19 cellular contexts compared by ENCODE assay signal in genomic region chr2:202005272-202005887, GRCh38. TPM values are rescaled to one million over a fixed set of nuclear protein-coding genes. Genes with fewer than 3 reads are reported as not detected.
DNase-seq lines count a peak whose midpoint lies in the region; ATAC-seq and TF ChIP-seq lines count a peak whose summit lies in the region.
"Had no signal": no experiment of that assay in that cellular context is flagged by ENCODE, and none has a peak within 500 bp of the region (broad histone marks: within the 10 kb centered on the region; RNA-seq: fewer than 3 reads in every experiment).

No MANE protein-coding gene starts in this region.

- no peak overlapping the region for H3K27ac ChIP-seq in IMR-90 (ENCODE audit: insufficient read depth, low read length)
- no peak overlapping the region for H3K27ac ChIP-seq in neuronal stem cell (replicated peaks; ENCODE audit: low read length)
- H3K27ac ChIP-seq: BLaER1, esophagus muscularis mucosa, lower lobe of right lung had no signal

- ATAC-seq in GM18907 (IDR thresholded peaks at IDR 0.05; ENCODE audit: unreplicated experiment) = peak; percentile 60
- peak; percentile 51 for ATAC-seq in GM21786 (IDR thresholded peaks at IDR 0.05; ENCODE audit: unreplicated experiment)
- no peak for ATAC-seq in IMR-90 (ENCODE audit: low read depth)
- ATAC-seq in Right ventricle myocardium superior (ENCODE audit: poor library complexity) = no peak
- no peak for ATAC-seq in left ventricle myocardium superior
- no peak for ATAC-seq in HG03025 (IDR thresholded peaks at IDR 0.05; ENCODE audit: low FRiP score, unreplicated experiment)
- ATAC-seq: activated T-cell treated with anti-CD3 and anti-CD28 coated beads, Interleukin-2, amount 50 U/mL, for 4 hours; HepG2; lower lobe of right lung; natural killer cell treated with Interleukin-12 subunit alpha and Interleukin-12 subunit beta and Interleukin-15 and Interleukin-18, amount 100 ng/mL, for 72 hours had no signal

- no peak overlapping the region for H2AK5ac ChIP-seq in IMR-90 (ENCODE audit: low read depth, low read length)
- H2AK5ac ChIP-seq in neuronal stem cell (ENCODE audit: low read depth, low read length) = no peak overlapping the region

- no peak overlapping the region for H2BK5ac ChIP-seq in IMR-90 (ENCODE audit: low read depth, low read length, poor library complexity, severe bottlenecking)
- H2BK5ac ChIP-seq in neuronal stem cell (ENCODE audit: low read length) = no peak overlapping the region

- no peak overlapping the region for H3K14ac ChIP-seq in IMR-90 (replicated peaks; ENCODE audit: low read depth, low read length)
- H3K14ac ChIP-seq in neuronal stem cell (ENCODE audit: low read length) = no peak overlapping the region

- no peak overlapping the region for H2BK12ac ChIP-seq in neuronal stem cell (ENCODE audit: low read length)

- in situ Hi-C loops in IMR-90 (cut with MboI; ENCODE audit: low sequenced_read_pairs) = no loop called here

- no peak for TF ChIP-seq POLR2A in IMR-90 (IDR thresholded peaks at IDR 0.05; ENCODE audit: low read depth, low read length)

- dilution Hi-C loops in IMR-90 (cut with HindIII; ENCODE audit: low sequenced_read_pairs, unreplicated experiment) = no loop called here

- H3K9ac ChIP-seq in IMR-90 (ENCODE audit: low read depth, low read length) = no peak overlapping the region
- H3K9ac ChIP-seq in neuronal stem cell (ENCODE audit: low read depth, low read length, poor library complexity) = no peak overlapping the region
- H3K9ac ChIP-seq: BLaER1 had no signal

- H3K23ac ChIP-seq in IMR-90 (ENCODE audit: low read depth, low read length) (no peak overlapping the region), neuronal stem cell (ENCODE audit: low read depth, low read length, poor library complexity) (no peak overlapping the region)

- H4K91ac ChIP-seq in IMR-90 (ENCODE audit: insufficient read depth, low read depth, low read length) (no peak overlapping the region), neuronal stem cell (ENCODE audit: low read depth, low read length, poor library complexity) (no peak overlapping the region)

- no CpG with 5 or more reads among the region's 3 CpGs for WGBS in IMR-90 (ENCODE audit: extremely low coverage in 2 of 2, insufficient read length in 1 of 2), 2 experiments
- WGBS in neuronal stem cell (ENCODE audit: extremely low coverage in 2 of 2, insufficient read length in 2 of 2, insufficient replicate concordance in 1 of 2), 2 donors = no CpG with 5 or more reads among the region's 3 CpGs

- TF ChIP-seq CTCF in IMR-90 (conservative IDR thresholded peaks at IDR 0.05; ENCODE audit: low read depth, low read length) = no peak

- H3K18ac ChIP-seq in IMR-90 (ENCODE audit: low read depth, low read length) (peak overlapping the region; percentile 3; the same call in 1 of the 2 replicates), neuronal stem cell (ENCODE audit: low read length) (no peak overlapping the region)

- no peaks in the 10 kb centered on the region for H3K9me1 ChIP-seq in IMR-90 (ENCODE audit: insufficient read depth, low read length)

- H2BK120ac ChIP-seq in IMR-90 (ENCODE audit: low read depth, low read length) (no peak overlapping the region), neuronal stem cell (ENCODE audit: low read depth, low read length) (no peak overlapping the region)

- H2BK20ac ChIP-seq in IMR-90 (ENCODE audit: low read depth, low read length) = no peak overlapping the region

- no peak overlapping the region for H3K4ac ChIP-seq in IMR-90 (ENCODE audit: low read depth, low read length)
- no peak overlapping the region for H3K4ac ChIP-seq in neuronal stem cell (ENCODE audit: low read length)

- H4K8ac ChIP-seq in IMR-90 (ENCODE audit: low read depth in 2 of 2, low read length in 2 of 2) (no peak overlapping the region), neuronal stem cell (ENCODE audit: low read depth, low read length) (no peak overlapping the region)

- H2AFZ ChIP-seq in IMR-90 (replicated peaks; ENCODE audit: low read length, poor library complexity) (no peak overlapping the region), neuronal stem cell (ENCODE audit: low read length) (peak overlapping the region; percentile 62)

- H3K9me3 ChIP-seq in IMR-90 (ENCODE audit: control insufficient read depth, insufficient read depth, low read length) (no peaks in the 10 kb centered on the region), neuronal stem cell (replicated peaks in 1 of 2; ENCODE audit: control insufficient read depth in 2 of 2, insufficient read depth in 1 of 2, low read depth in 1 of 2, low read length in 2 of 2) (no peaks in the 10 kb centered on the region)
- H3K9me3 ChIP-seq: BLaER1, esophagus muscularis mucosa, lower lobe of right lung had no signal

- H2BK15ac ChIP-seq in IMR-90 (ENCODE audit: low read depth, low read length) (no peak overlapping the region), neuronal stem cell (ENCODE audit: low read length) (no peak overlapping the region)

- H3K4me1 ChIP-seq in IMR-90 (ENCODE audit: control insufficient read depth, insufficient read depth, low read length) (peaks cover 10% of the 10 kb centered on the region), neuronal stem cell (ENCODE audit: control insufficient read depth in 2 of 2, insufficient read depth in 1 of 2, low read depth in 1 of 2, low read length in 2 of 2) (peaks cover 9 to 19% of the 10 kb centered on the region in 2 donors)

- POLR2A ChIA-PET in IMR-90 (lab: Charles Lee; ENCODE audit: unreplicated experiment) = interaction anchor here (0.6 kb wide), 1 partner anchor 238 kb away, joined by 13 read pairs; no protein-coding TSS in a partner anchor

- H3K4me3 ChIP-seq in IMR-90 (ENCODE audit: insufficient read depth, low read depth, low read length) (no peak overlapping the region), neuronal stem cell (ENCODE audit: low read length in 2 of 2) (no peak overlapping the region)
- H3K4me3 ChIP-seq: BLaER1, esophagus muscularis mucosa, lower lobe of right lung had no signal

- H3K56ac ChIP-seq in IMR-90 (ENCODE audit: extremely low read depth, insufficient read depth, low read length) = no peak overlapping the region

- no peak overlapping the region for H4K5ac ChIP-seq in IMR-90 (ENCODE audit: low read depth, low read length)

- BruUV-seq in IMR-90 (replicated peaks; lab: Mats Ljungman, UMichigan) = no TSS peak

- H3K79me1 ChIP-seq in IMR-90 (ENCODE audit: low read depth in 1 of 2, low read length in 2 of 2) (no peaks in the 10 kb centered on the region), neuronal stem cell (ENCODE audit: low read depth, low read length) (no peaks in the 10 kb centered on the region)

- intact Hi-C loops in IMR-90 (cut with micrococcal nuclease) (no loop called here), Right ventricle myocardium superior (cut with DNase I) (no loop called here), left ventricle myocardium superior (cut with micrococcal nuclease) (no loop called here)

- no peaks in the 10 kb centered on the region for H3K27me3 ChIP-seq in IMR-90 (ENCODE audit: control insufficient read depth, insufficient read depth, low read length)
- no peaks in the 10 kb centered on the region for H3K27me3 ChIP-seq in neuronal stem cell (ENCODE audit: control insufficient read depth in 3 of 3, insufficient read depth in 3 of 3, low read depth in 1 of 3, low read length in 3 of 3)
- H3K27me3 ChIP-seq: BLaER1, esophagus muscularis mucosa had no signal

- no peak for TF ChIP-seq RAD21 in IMR-90 (IDR thresholded peaks at IDR 0.05; ENCODE audit: low read length)

- no peaks in the 10 kb centered on the region for H4K20me1 ChIP-seq in IMR-90 (ENCODE audit: insufficient read depth, low read length)
- H4K20me1 ChIP-seq: BLaER1 had no signal

- DNase-seq in IMR-90 = no peak
- DNase-seq in neuronal stem cell (ENCODE audit: low spot score) = no peak
- DNase-seq in Right ventricle myocardium superior = no peak
- no peak for DNase-seq in left ventricle myocardium superior
- no peak for DNase-seq in NCI-H1930 (lab: John Stamatoyannopoulos, UW)
- DNase-seq: activated CD4-positive, alpha-beta memory T cell treated with anti-CD3 and anti-CD28 coated beads for 36 hours; activated T-cell treated with anti-CD3 and anti-CD28 coated beads, Interleukin-2, amount 50 U/mL, for 4 hours; glutamatergic neuron; lower lobe of right lung; MV-4-11; NCI-H2081 treated with DMSO at 0.1 percent for 48 hours; NCI-H526 treated with DMSO at 0.1 percent for 48 hours had no signal

- no peaks in the 10 kb centered on the region for H3K36me3 ChIP-seq in IMR-90 (ENCODE audit: control insufficient read depth, insufficient read depth, low read length)
- H3K36me3 ChIP-seq in neuronal stem cell (replicated peaks in 1 of 2; ENCODE audit: control insufficient read depth in 2 of 2, insufficient read depth in 2 of 2, low read length in 2 of 2) = no peaks in the 10 kb centered on the region
- H3K36me3 ChIP-seq: BLaER1, esophagus muscularis mucosa, lower lobe of right lung had no signal

- no peak overlapping the region for H2AK9ac ChIP-seq in IMR-90 (replicated peaks; ENCODE audit: low read depth, low read length, poor library complexity)

- CTCF ChIA-PET in IMR-90 (lab: Yijun Ruan, JAX) = interaction anchor here (1.3 kb wide), 1 partner anchor 9 kb away, joined by 3 read pairs; no protein-coding TSS in a partner anchor

- no peak overlapping the region for H3K4me2 ChIP-seq in IMR-90 (ENCODE audit: low read depth, low read length)
- H3K4me2 ChIP-seq in neuronal stem cell (ENCODE audit: insufficient read depth, low read length, poor library complexity, severe bottlenecking) = no peak overlapping the region
- H3K4me2 ChIP-seq: BLaER1 had no signal

TF ChIP-seq in IMR-90, 13 proteins besides CTCF, POLR2A, EP300 and RAD21 (continues in another document):
- TF ChIP-seq ELK1 (IDR thresholded peaks at IDR 0.05; ENCODE audit: borderline replicate concordance, low read depth, low read length) (no peak), MXI1 (IDR thresholded peaks at IDR 0.05; ENCODE audit: borderline replicate concordance, low read depth, low read length) (no peak), MAFK (IDR thresholded peaks at IDR 0.05; ENCODE audit: low read depth, low read length) (no peak), RFX5 (IDR thresholded peaks at IDR 0.05; ENCODE audit: low read depth, low read length) (no peak)

RNA-seq across cellular contexts. Expression of gene FZD7, which starts 28.3 kb away (rescaled TPM):
- total RNA-seq in IMR-90 (2012; rRNA removed) = 62.4 and 81.1 TPM in 2 replicates
- polyA plus RNA-seq in IMR-90 (2012; rRNA removed) = 87.9 and 90.9 TPM in 2 replicates
- 34.4 and 91.8 TPM in 2 replicates for polyA plus RNA-seq in IMR-90 (2012; cell fraction: cytosol; rRNA removed)
- polyA plus RNA-seq in IMR-90 (2012; cell fraction: nucleus; rRNA removed; ENCODE audit: low replicate concordance) = 21.3 and 47.0 TPM in 2 replicates
- 97.9 TPM for polyA plus RNA-seq in neuronal stem cell (2013, experiment 1 of 2)
- 102 TPM for polyA plus RNA-seq in neuronal stem cell (2013, experiment 2 of 2)
- total RNA-seq in Right ventricle myocardium superior = 25.3 TPM
- 24.6 TPM for total RNA-seq in left ventricle myocardium superior

Comparison
In these comparisons a context has a peak if more than half of its experiments do, and no peak if none do; other contexts are left out.
1. ATAC-seq: peak in GM18907 (single experiment) and GM21786 (single experiment); none in IMR-90 (single experiment), Right ventricle myocardium superior (single experiment), left ventricle myocardium superior (single experiment) and HG03025 (single experiment).